In genomic region chr10:112811741-112812551, GRCh38 we compare ENCODE assay signal across 9 cellular contexts.
A peak's percentile ranks its signal among the peaks of the same experiment; 100 is the strongest.
DNase-seq lines count a peak whose midpoint lies in the region; ATAC-seq, FAIRE-seq and TF ChIP-seq lines count a peak whose summit lies in the region.
"Had no signal": no experiment of that assay in that cellular context is flagged by ENCODE, and none has a peak within 500 bp of the region (broad histone marks: within the 10 kb centered on the region; RNA-seq: fewer than 3 reads in every experiment).

No MANE protein-coding gene starts in this region.

- H3K27ac ChIP-seq in breast epithelium (peak overlapping the region; percentile 45 to 72), left lung (peak overlapping the region; percentile 57 to 58)

- no peaks in the 10 kb centered on the region for H3K9me3 Mint-ChIP-seq in activated naive CD8-positive, alpha-beta T cell treated with anti-CD3 and anti-CD28 coated beads, Interleukin-2, amount 50 U/mL, for 24 hours

- H3K36me3 ChIP-seq in breast epithelium (no peaks in the 10 kb centered on the region), left lung (no peaks in the 10 kb centered on the region)

- intact Hi-C loops in breast epithelium (cut with DNase I; ENCODE audit: low total_unique reads): no loop called here
- intact Hi-C loops in left lung (cut with DNase I): no loop called here

- no peak for TF ChIP-seq CTCF in breast epithelium (IDR thresholded peaks at IDR 0.05)
- no peak for TF ChIP-seq CTCF in left lung (IDR thresholded peaks at IDR 0.05)

- no peaks in the 10 kb centered on the region for H3K27me3 ChIP-seq in breast epithelium
- no peaks in the 10 kb centered on the region for H3K27me3 ChIP-seq in left lung

- no peak overlapping the region for H3K4me3 Mint-ChIP-seq in activated naive CD8-positive, alpha-beta T cell treated with anti-CD3 and anti-CD28 coated beads, Interleukin-2, amount 50 U/mL, for 24 hours
- H3K4me3 Mint-ChIP-seq: B cell had no signal

- no peak for TF ChIP-seq POLR2A in breast epithelium (IDR thresholded peaks at IDR 0.05)

- H3K4me1 Mint-ChIP-seq in activated naive CD8-positive, alpha-beta T cell treated with anti-CD3 and anti-CD28 coated beads, Interleukin-2, amount 50 U/mL, for 24 hours: peaks cover 14% of the 10 kb centered on the region
- H3K4me1 Mint-ChIP-seq: B cell had no signal

- no peak overlapping the region for H3K27ac Mint-ChIP-seq in activated naive CD8-positive, alpha-beta T cell treated with anti-CD3 and anti-CD28 coated beads, Interleukin-2, amount 50 U/mL, for 24 hours
- H3K27ac Mint-ChIP-seq: B cell had no signal

- H3K4me3 ChIP-seq in breast epithelium (peak overlapping the region in 1 of 3 donors; percentile 32), left lung (no peak overlapping the region)

- H3K27me3 Mint-ChIP-seq in activated naive CD8-positive, alpha-beta T cell treated with anti-CD3 and anti-CD28 coated beads, Interleukin-2, amount 50 U/mL, for 24 hours: no peaks in the 10 kb centered on the region
- H3K27me3 Mint-ChIP-seq: B cell had no signal

- peaks cover 15% of the 10 kb centered on the region for H3K36me3 Mint-ChIP-seq in activated naive CD8-positive, alpha-beta T cell treated with anti-CD3 and anti-CD28 coated beads, Interleukin-2, amount 50 U/mL, for 24 hours (ENCODE audit: low read depth)

- no peak for FAIRE-seq in urothelium cell line (lab: Jason Lieb, UNC)

- peak; percentile 5 for DNase-seq in NCI-H345 (lab: John Stamatoyannopoulos, UW)
- no peak for DNase-seq in NCI-H345 treated with DMSO at 0.1 percent for 48 hours (lab: John Stamatoyannopoulos, UW; ENCODE audit: unreplicated experiment)
- peak; percentile 60 to 66 for DNase-seq in breast epithelium (ENCODE audit: low spot score in 2 of 2)
- peak in 1 of 2 donors; percentile 79 for DNase-seq in left lung
- DNase-seq in urothelium cell line (ENCODE audit: low spot score): peak; percentile 77
- DNase-seq in activated naive CD8-positive, alpha-beta T cell treated with anti-CD3 and anti-CD28 coated beads, Interleukin-2, amount 50 U/mL, for 24 hours: no peak

- H3K4me1 ChIP-seq in breast epithelium (no peaks in the 10 kb centered on the region), left lung (peaks cover 19 to 39% of the 10 kb centered on the region in 2 donors)

- H3K9me3 ChIP-seq in breast epithelium (no peaks in the 10 kb centered on the region), left lung (no peaks in the 10 kb centered on the region)

- ATAC-seq in left lung (peak; percentile 88), HG02588 (IDR thresholded peaks at IDR 0.05; ENCODE audit: unreplicated experiment) (no peak), GM21367 (IDR thresholded peaks at IDR 0.05; ENCODE audit: unreplicated experiment) (no peak)
- ATAC-seq in activated naive CD8-positive, alpha-beta T cell treated with anti-CD3 and anti-CD28 coated beads, Interleukin-2, amount 50 U/mL, for 24 hours: no peak

Comparison
In these comparisons a context has a peak if more than half of its experiments do, and no peak if none do; other contexts are left out.
1. DNase-seq: peak in NCI-H345 (single experiment), breast epithelium (2 of 2) and urothelium cell line (single experiment); none in NCI-H345 treated with DMSO at 0.1 percent for 48 hours (single experiment) and activated naive CD8-positive, alpha-beta T cell treated with anti-CD3 and anti-CD28 coated beads, Interleukin-2, amount 50 U/mL, for 24 hours (single experiment).